Comparison of ENCODE assay signal across 1 cellular context in the genomic region with DNA sequence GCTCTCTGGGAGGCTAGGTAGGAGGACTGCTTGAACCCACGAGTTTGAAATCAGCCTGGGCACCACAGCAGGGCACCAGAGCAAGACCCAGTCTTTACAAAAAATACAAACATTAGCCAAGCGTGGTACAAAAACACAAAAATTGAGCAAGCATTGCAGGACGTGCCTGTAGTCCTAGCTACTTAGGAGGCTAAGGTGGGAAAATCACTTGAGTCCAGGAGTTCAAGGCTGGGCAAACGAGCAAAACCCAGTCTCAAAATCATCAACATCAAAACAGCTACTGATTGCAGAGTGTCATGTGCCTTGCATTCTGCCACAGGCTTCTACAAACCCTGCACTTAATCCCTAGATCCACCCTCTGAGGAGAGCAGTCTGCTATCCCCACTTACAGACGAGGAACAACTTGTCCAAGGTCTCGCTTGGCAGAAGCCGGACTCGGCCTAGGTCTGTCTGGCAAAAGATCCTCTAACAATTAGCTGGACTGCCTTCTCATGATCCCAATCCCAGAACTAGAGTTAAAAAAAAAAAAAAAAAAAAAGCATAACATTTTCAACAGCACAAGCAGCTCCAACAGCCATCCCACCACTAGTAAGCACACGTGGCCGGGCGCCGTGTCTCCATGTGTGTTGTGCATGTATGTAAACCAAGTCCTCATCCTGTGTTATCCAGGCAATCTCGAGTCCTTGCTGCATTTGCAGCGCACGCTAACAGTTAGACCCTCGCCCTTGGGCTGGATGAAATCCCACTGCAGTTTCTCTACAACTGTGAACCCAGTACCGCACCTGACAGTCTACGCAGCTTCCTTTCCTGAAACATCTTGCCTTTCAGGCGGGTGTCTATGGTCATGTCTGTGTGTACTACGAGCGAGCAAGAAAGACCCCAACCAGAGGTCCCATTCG.
TF ChIP-seq lines count a peak whose summit lies in the region.

No MANE protein-coding gene starts in this region.

TF ChIP-seq in GM23338, 12 proteins besides CTCF, POLR2A, EP300 and RAD21:
- TF ChIP-seq, protein P1, sequence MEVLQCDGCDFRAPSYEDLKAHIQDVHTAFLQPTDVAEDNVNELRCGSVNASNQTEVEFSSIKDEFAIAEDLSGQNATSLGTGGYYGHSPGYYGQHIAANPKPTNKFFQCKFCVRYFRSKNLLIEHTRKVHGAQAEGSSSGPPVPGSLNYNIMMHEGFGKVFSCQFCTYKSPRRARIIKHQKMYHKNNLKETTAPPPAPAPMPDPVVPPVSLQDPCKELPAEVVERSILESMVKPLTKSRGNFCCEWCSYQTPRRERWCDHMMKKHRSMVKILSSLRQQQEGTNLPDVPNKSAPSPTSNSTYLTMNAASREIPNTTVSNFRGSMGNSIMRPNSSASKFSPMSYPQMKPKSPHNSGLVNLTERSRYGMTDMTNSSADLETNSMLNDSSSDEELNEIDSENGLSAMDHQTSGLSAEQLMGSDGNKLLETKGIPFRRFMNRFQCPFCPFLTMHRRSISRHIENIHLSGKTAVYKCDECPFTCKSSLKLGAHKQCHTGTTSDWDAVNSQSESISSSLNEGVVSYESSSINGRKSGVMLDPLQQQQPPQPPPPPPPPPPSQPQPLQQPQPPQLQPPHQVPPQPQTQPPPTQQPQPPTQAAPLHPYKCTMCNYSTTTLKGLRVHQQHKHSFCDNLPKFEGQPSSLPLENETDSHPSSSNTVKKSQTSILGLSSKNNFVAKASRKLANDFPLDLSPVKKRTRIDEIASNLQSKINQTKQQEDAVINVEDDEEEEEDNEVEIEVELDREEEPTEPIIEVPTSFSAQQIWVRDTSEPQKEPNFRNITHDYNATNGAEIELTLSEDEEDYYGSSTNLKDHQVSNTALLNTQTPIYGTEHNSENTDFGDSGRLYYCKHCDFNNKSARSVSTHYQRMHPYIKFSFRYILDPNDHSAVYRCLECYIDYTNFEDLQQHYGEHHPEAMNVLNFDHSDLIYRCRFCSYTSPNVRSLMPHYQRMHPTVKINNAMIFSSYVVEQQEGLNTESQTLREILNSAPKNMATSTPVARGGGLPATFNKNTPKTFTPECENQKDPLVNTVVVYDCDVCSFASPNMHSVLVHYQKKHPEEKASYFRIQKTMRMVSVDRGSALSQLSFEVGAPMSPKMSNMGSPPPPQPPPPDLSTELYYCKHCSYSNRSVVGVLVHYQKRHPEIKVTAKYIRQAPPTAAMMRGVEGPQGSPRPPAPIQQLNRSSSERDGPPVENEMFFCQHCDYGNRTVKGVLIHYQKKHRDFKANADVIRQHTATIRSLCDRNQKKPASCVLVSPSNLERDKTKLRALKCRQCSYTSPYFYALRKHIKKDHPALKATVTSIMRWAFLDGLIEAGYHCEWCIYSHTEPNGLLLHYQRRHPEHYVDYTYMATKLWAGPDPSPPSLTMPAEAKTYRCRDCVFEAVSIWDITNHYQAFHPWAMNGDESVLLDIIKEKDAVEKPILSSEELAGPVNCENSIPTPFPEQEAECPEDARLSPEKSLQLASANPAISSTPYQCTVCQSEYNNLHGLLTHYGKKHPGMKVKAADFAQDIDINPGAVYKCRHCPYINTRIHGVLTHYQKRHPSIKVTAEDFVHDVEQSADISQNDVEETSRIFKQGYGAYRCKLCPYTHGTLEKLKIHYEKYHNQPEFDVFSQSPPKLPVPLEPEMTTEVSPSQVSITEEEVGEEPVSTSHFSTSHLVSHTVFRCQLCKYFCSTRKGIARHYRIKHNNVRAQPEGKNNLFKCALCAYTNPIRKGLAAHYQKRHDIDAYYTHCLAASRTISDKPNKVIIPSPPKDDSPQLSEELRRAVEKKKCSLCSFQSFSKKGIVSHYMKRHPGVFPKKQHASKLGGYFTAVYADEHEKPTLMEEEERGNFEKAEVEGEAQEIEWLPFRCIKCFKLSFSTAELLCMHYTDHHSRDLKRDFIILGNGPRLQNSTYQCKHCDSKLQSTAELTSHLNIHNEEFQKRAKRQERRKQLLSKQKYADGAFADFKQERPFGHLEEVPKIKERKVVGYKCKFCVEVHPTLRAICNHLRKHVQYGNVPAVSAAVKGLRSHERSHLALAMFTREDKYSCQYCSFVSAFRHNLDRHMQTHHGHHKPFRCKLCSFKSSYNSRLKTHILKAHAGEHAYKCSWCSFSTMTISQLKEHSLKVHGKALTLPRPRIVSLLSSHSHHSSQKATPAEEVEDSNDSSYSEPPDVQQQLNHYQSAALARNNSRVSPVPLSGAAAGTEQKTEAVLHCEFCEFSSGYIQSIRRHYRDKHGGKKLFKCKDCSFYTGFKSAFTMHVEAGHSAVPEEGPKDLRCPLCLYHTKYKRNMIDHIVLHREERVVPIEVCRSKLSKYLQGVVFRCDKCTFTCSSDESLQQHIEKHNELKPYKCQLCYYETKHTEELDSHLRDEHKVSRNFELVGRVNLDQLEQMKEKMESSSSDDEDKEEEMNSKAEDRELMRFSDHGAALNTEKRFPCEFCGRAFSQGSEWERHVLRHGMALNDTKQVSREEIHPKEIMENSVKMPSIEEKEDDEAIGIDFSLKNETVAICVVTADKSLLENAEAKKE (CRISPR knock-in tag; IDR thresholded peaks at IDR 0.05): no peak
- TF ChIP-seq CREB1 (CRISPR knock-in tag; IDR thresholded peaks at IDR 0.05; ENCODE audit: low read depth): no peak
- no peak for TF ChIP-seq ZNF114 (CRISPR knock-in tag; IDR thresholded peaks at IDR 0.05)
